Comparison of ENCODE assay signal across 8 cellular contexts in genomic region chrX:80812176-80812575, GRCh38. TPM values are rescaled to one million over a fixed set of nuclear protein-coding genes. Genes with fewer than 3 reads are reported as not detected.
DNase-seq lines count a peak whose midpoint lies in the region; ATAC-seq and TF ChIP-seq lines count a peak whose summit lies in the region.

No MANE protein-coding gene starts in this region.

- H4K20me1 ChIP-seq in OCI-LY7 (ENCODE audit: insufficient read depth, low read length): no peaks in the 10 kb centered on the region

- no peak overlapping the region for H2AFZ ChIP-seq in OCI-LY7 (ENCODE audit: low read length)

- no peaks in the 10 kb centered on the region for H3K36me3 Mint-ChIP-seq in naive B cell

- H3K27me3 Mint-ChIP-seq in naive B cell: no peaks in the 10 kb centered on the region

- peaks cover 17% of the 10 kb centered on the region for H3K79me2 ChIP-seq in OCI-LY7 (ENCODE audit: insufficient read depth, low read depth, low read length)

- H3K9me2 ChIP-seq in OCI-LY7 (ENCODE audit: insufficient read depth, low read length): no peaks in the 10 kb centered on the region

- H3K36me3 ChIP-seq in A673 (ENCODE audit: insufficient read depth, low read length, poor library complexity, severe bottlenecking) (no peaks in the 10 kb centered on the region), OCI-LY7 (ENCODE audit: insufficient read depth, low read length) (no peaks in the 10 kb centered on the region)

- CTCF ChIA-PET in A673 (lab: Charles Lee): no interaction called here
- CTCF ChIA-PET in OCI-LY7 (lab: Charles Lee; ENCODE audit: unreplicated experiment): no interaction called here

- H3K9me3 Mint-ChIP-seq in naive B cell: peaks cover 0 to 15% (median 4%) of the 10 kb centered on the region in 7 donors

- H3K27ac ChIP-seq in A673 (ENCODE audit: low read depth, low read length, poor library complexity, severe bottlenecking): no peak overlapping the region
- no peak overlapping the region for H3K27ac ChIP-seq in OCI-LY7 (ENCODE audit: low read depth, low read length, poor library complexity, severe bottlenecking)

- H3K9me3 ChIP-seq in A673 (ENCODE audit: low read depth, low read length, poor library complexity, severe bottlenecking) (no peaks in the 10 kb centered on the region), OCI-LY7 (ENCODE audit: low read length) (no peaks in the 10 kb centered on the region)

- H3K27me3 ChIP-seq in A673 (replicated peaks; ENCODE audit: insufficient read depth, low read depth, low read length, poor library complexity): no peaks in the 10 kb centered on the region

- no peak overlapping the region for H3K27ac Mint-ChIP-seq in naive B cell

- DNase-seq in A673 (ENCODE audit: low spot score) (peak; percentile 35), OCI-LY7 (ENCODE audit: low spot score) (peak; percentile 55), astrocyte of the hippocampus (ENCODE audit: low read depth, low spot score) (peak; percentile 52), naive B cell (peak; percentile 42), NCI-H446 (lab: John Stamatoyannopoulos, UW) (no peak), amniotic stem cell (lab: John Stamatoyannopoulos, UW) (no peak)

- intact Hi-C loops in A673 (cut with micrococcal nuclease; ENCODE audit: unreplicated experiment): loop anchor here (10.0 kb wide), 1 partner anchor 313 kb away; no protein-coding TSS in a partner anchor
- intact Hi-C loops in OCI-LY7 (cut with micrococcal nuclease; ENCODE audit: unreplicated experiment): loop anchor here (2.0 kb wide), 1 partner anchor 309 kb away; no protein-coding TSS in a partner anchor

- H3K4me1 Mint-ChIP-seq in naive B cell: peaks cover 8 to 20% (median 11%) of the 10 kb centered on the region in 3 donors

- POLR2A ChIA-PET in A673 (lab: Charles Lee; ENCODE audit: low non-redundant PET) (no interaction called here), OCI-LY7 (lab: Charles Lee) (interaction anchor here (1.2 kb wide), 1 partner anchor 29 kb away, joined by 4 read pairs; no protein-coding TSS in a partner anchor)

- TF ChIP-seq CTCF in A673 (conservative IDR thresholded peaks at IDR 0.05; ENCODE audit: low read depth, low read length) (peak; percentile 34; the same call in 1 of the 2 replicates), OCI-LY7 (conservative IDR thresholded peaks at IDR 0.05; ENCODE audit: low read length) (peak; percentile 59)

- peak overlapping the region; percentile 78; the same call in 1 of the 2 replicates for H3K4me2 ChIP-seq in OCI-LY7 (ENCODE audit: low read length)

- H3K4me3 ChIP-seq in A673 (ENCODE audit: low read depth, low read length, poor library complexity, severe bottlenecking) (no peak overlapping the region), OCI-LY7 (ENCODE audit: low read depth, low read length, poor library complexity, severe bottlenecking) (peak overlapping the region; percentile 14)

- ATAC-seq in GM18498 (IDR thresholded peaks at IDR 0.05; ENCODE audit: unreplicated experiment) (peak; percentile 46), HG02884 (IDR thresholded peaks at IDR 0.05; ENCODE audit: unreplicated experiment) (peak; percentile 22), naive B cell (ENCODE audit: low read depth in 2 of 2) (peak; percentile 32 to 39)

- no peaks in the 10 kb centered on the region for H3K4me1 ChIP-seq in A673 (ENCODE audit: insufficient read depth, low read length, poor library complexity, severe bottlenecking)
- peaks cover 18% of the 10 kb centered on the region for H3K4me1 ChIP-seq in OCI-LY7 (ENCODE audit: insufficient read depth, low read length, poor library complexity, severe bottlenecking)

- H3K4me3 Mint-ChIP-seq in naive B cell: peak overlapping the region in 1 of 8 donors; percentile 79

- BruUV-seq in A673 (replicated peaks; lab: Mats Ljungman, UMichigan) (no TSS peak), OCI-LY7 (replicated peaks; lab: Mats Ljungman, UMichigan) (no TSS peak)

RNA-seq across cellular contexts. Expression of gene BRWD3, which starts 2.5 kb away (rescaled TPM):
- total RNA-seq in A673 (2021): 31.9 and 32.0 TPM in 2 replicates
- total RNA-seq in OCI-LY7 (2014; rRNA removed; shearing (Covaris generic)): 11.7 and 12.6 TPM in 2 replicates
- total RNA-seq in OCI-LY7 (2022): 26.1 and 29.4 TPM in 2 replicates
- polyA plus RNA-seq in naive B cell (ENCODE audit: low read depth in 6 of 6): 1 to 10 TPM in 5 of 6 donors, under 1 TPM in 1; 0.06 to 4.3 (median 3.4) TPM

Comparison
In these comparisons a context has a peak if more than half of its experiments do, and no peak if none do; other contexts are left out.
1. DNase-seq: peak in A673 (single experiment), OCI-LY7 (single experiment), astrocyte of the hippocampus (single experiment) and naive B cell (single experiment); none in NCI-H446 (0 of 2) and amniotic stem cell (single experiment).
2. Peak in every context shown above with its lines, with median percentiles within 50 percentile points of each other: ATAC-seq.